6 cellular contexts compared by ENCODE assay signal in genomic region chr13:98397861-98398260, GRCh38.
"Had no signal": no experiment of that assay in that cellular context is flagged by ENCODE, and none has a peak within 500 bp of the region (broad histone marks: within the 10 kb centered on the region; RNA-seq: fewer than 3 reads in every experiment).

No MANE protein-coding gene starts in this region.

- ATAC-seq: HCT116 had no signal

- H3K27ac Mint-ChIP-seq: IgD-negative memory B cell had no signal

- H3K4me1 Mint-ChIP-seq: IgD-negative memory B cell had no signal

- H3K9me3 Mint-ChIP-seq: IgD-negative memory B cell had no signal

- H3K36me3 ChIP-seq: HAP-1 had no signal

- H3K4me3 ChIP-seq: HAP-1 had no signal

- H3K4me3 Mint-ChIP-seq: IgD-negative memory B cell had no signal

- DNase-seq: GOT3, H7 had no signal

- H3K36me3 Mint-ChIP-seq: IgD-negative memory B cell had no signal

- H3K27ac ChIP-seq: HL-60 had no signal
